Comparison of ENCODE assay signal across 20 cellular contexts in the genomic region with DNA sequence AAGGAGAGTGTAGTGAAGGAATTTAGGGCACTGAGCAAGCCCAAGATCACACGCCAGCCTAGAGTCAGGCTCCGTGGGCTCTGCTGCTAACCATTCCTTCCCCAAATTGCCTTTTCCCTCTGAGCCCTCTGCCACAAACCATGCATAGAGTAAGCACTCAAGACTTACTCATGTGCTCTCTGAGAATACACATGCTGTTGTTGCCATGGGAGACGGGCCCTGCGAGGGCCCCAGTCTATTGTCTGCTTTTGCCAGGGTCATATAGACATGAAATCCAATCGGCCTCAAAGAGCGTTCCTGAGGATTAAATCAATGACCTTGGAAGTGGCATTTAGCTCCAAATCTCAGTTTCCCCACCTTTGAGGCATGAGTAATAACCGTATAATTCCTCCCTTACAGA. TPM values are rescaled to one million over a fixed set of nuclear protein-coding genes. Genes with fewer than 3 reads are reported as not detected.
A peak's percentile ranks its signal among the peaks of the same experiment; 100 is the strongest.
DNase-seq lines count a peak whose midpoint lies in the region; ATAC-seq, FAIRE-seq and TF ChIP-seq lines count a peak whose summit lies in the region.
"Had no signal": no experiment of that assay in that cellular context is flagged by ENCODE, and none has a peak within 500 bp of the region (broad histone marks: within the 10 kb centered on the region; RNA-seq: fewer than 3 reads in every experiment).

No MANE protein-coding gene starts in this region.

- no peak overlapping the region for H3K4me3 Mint-ChIP-seq in immature natural killer cell
- H3K4me3 Mint-ChIP-seq: CD8-positive, alpha-beta memory T cell had no signal

- no peak for TF ChIP-seq POLR2A in GM12891 (IDR thresholded peaks at IDR 0.05; ENCODE audit: low read depth, low read length)

- H3K4me1 Mint-ChIP-seq in immature natural killer cell = no peaks in the 10 kb centered on the region
- H3K4me1 Mint-ChIP-seq: CD8-positive, alpha-beta memory T cell had no signal

- H3K27me3 ChIP-seq in mesendoderm (ENCODE audit: insufficient read depth, low read length, poor library complexity) = no peaks in the 10 kb centered on the region
- H3K27me3 ChIP-seq: BLaER1, SJCRH30 had no signal

- H3K56ac ChIP-seq in mesendoderm (ENCODE audit: low read length) = no peak overlapping the region

- H3K4me3 ChIP-seq in mesendoderm (ENCODE audit: low read length) = no peak overlapping the region
- H3K4me3 ChIP-seq: BLaER1, GM23248, SJCRH30 had no signal

- H2BK120ac ChIP-seq in mesendoderm (ENCODE audit: low read depth, low read length) = no peak overlapping the region

- H2AK5ac ChIP-seq in mesendoderm (ENCODE audit: low read length) = no peak overlapping the region

- no peak overlapping the region for H4K8ac ChIP-seq in mesendoderm (ENCODE audit: low read depth, low read length)

- no peaks in the 10 kb centered on the region for H3K9me3 Mint-ChIP-seq in immature natural killer cell

- DNase-seq in NCI-H1417 (lab: John Stamatoyannopoulos, UW) (peak; percentile 50 to 92 (median 78)), NCI-H1417 treated with DMSO at 0.1 percent for 48 hours (lab: John Stamatoyannopoulos, UW) (no peak), DMS79 treated with DMSO at 0.1 percent for 48 hours (lab: John Stamatoyannopoulos, UW) (peak; percentile 29), NCI-H2196 treated with DMSO at 0.1 percent for 48 hours (lab: John Stamatoyannopoulos, UW; ENCODE audit: unreplicated experiment) (peak; percentile 16), mesendoderm (peak; percentile 44), immature natural killer cell (no peak), GM12891 (ENCODE audit: insufficient read length, low spot score) (no peak)
- DNase-seq: CD8-positive, alpha-beta memory T cell; GM23248; KG1; NCI-H1694; NCI-H2171 treated with DMSO at 0.1 percent for 48 hours; NCI-H69; PC-3; SJCRH30; T-helper 2 cell had no signal

- no CpG with 5 or more reads among the region's 7 CpGs for WGBS in mesendoderm (ENCODE audit: extremely low coverage, insufficient coverage, low lambda C conversion rate)

- H3K4me2 ChIP-seq in mesendoderm (ENCODE audit: low read length) = no peak overlapping the region
- H3K4me2 ChIP-seq: BLaER1 had no signal

- no peak for FAIRE-seq in GM12891 (lab: Jason Lieb, UNC)
- FAIRE-seq: A204.1 had no signal

- no peak overlapping the region for H3K4ac ChIP-seq in mesendoderm (ENCODE audit: low read depth, low read length)

- H3K18ac ChIP-seq in mesendoderm (ENCODE audit: low read length) = no peak overlapping the region

- peaks cover 4 to 18% (median 5%) of the 10 kb centered on the region in 3 donors for H3K27me3 Mint-ChIP-seq in immature natural killer cell (ENCODE audit: low read depth in 3 of 3)

- H3K36me3 Mint-ChIP-seq in immature natural killer cell = no peaks in the 10 kb centered on the region

- no peak overlapping the region for H3K23ac ChIP-seq in mesendoderm (ENCODE audit: low read length)

- H3K36me3 ChIP-seq in mesendoderm (ENCODE audit: control insufficient read depth, insufficient read depth, low read length) = no peaks in the 10 kb centered on the region
- H3K36me3 ChIP-seq: BLaER1, SJCRH30 had no signal

- no peak overlapping the region for H3K27ac ChIP-seq in mesendoderm (ENCODE audit: low read depth, low read length)
- H3K27ac ChIP-seq: BLaER1, GM23248, RWPE1, SJCRH30 had no signal

- H2BK5ac ChIP-seq in mesendoderm (ENCODE audit: low read length) = no peak overlapping the region

- H3K27ac Mint-ChIP-seq in immature natural killer cell = no peak overlapping the region
- H3K27ac Mint-ChIP-seq: CD8-positive, alpha-beta memory T cell had no signal

- ATAC-seq in GM21367 (IDR thresholded peaks at IDR 0.05; ENCODE audit: unreplicated experiment) = no peak
- ATAC-seq: PC-3 had no signal

- no peaks in the 10 kb centered on the region for H3K79me1 ChIP-seq in mesendoderm (ENCODE audit: low read length)

- no peak overlapping the region for H3K9ac ChIP-seq in mesendoderm (ENCODE audit: low read length)
- H3K9ac ChIP-seq: BLaER1, GM23248 had no signal

- H3K79me2 ChIP-seq in mesendoderm (ENCODE audit: control insufficient read depth, insufficient read depth, low read length) = no peaks in the 10 kb centered on the region

- no peaks in the 10 kb centered on the region for H3K4me1 ChIP-seq in mesendoderm (ENCODE audit: control insufficient read depth, low read depth, low read length)
- H3K4me1 ChIP-seq: BLaER1, SJCRH30 had no signal

- H2BK15ac ChIP-seq in mesendoderm (replicated peaks; ENCODE audit: low read depth) = no peak overlapping the region

- H4K5ac ChIP-seq in mesendoderm (ENCODE audit: low read length) = no peak overlapping the region

TF ChIP-seq in GM12891, 5 proteins besides CTCF, POLR2A, EP300 and RAD21:
- TF ChIP-seq TAF1 (IDR thresholded peaks at IDR 0.05; ENCODE audit: low read depth, low read length) (no peak), SPI1 (IDR thresholded peaks at IDR 0.05; ENCODE audit: low read depth, low read length) (no peak), POU2F2 (IDR thresholded peaks at IDR 0.05; ENCODE audit: low read depth, low read length) (no peak), PAX5 (IDR thresholded peaks at IDR 0.05; ENCODE audit: insufficient read depth, low read length, severe bottlenecking) (no peak), POLR2AphosphoS5 (IDR thresholded peaks at IDR 0.05; ENCODE audit: low read depth, low read length) (no peak)

RNA-seq across cellular contexts. Expression of gene WSCD2, which starts 48.7 kb away (rescaled TPM):
- polyA plus RNA-seq in mesendoderm (2013, experiment 1 of 2) = 1.1 TPM
- polyA plus RNA-seq in mesendoderm (2013, experiment 2 of 2) = 1.6 TPM
- polyA plus RNA-seq in immature natural killer cell = not detected
- polyA plus RNA-seq in GM12891 (2012; ENCODE audit: low read depth, missing spikeins) = not detected
- polyA plus RNA-seq: GM23248 had no signal

Comparison
In these comparisons a context has a peak if more than half of its experiments do, and no peak if none do; other contexts are left out.
1. DNase-seq: peak in NCI-H1417 (3 of 3), DMS79 treated with DMSO at 0.1 percent for 48 hours (single experiment), NCI-H2196 treated with DMSO at 0.1 percent for 48 hours (single experiment) and mesendoderm (single experiment); none in NCI-H1417 treated with DMSO at 0.1 percent for 48 hours (single experiment), immature natural killer cell (0 of 3) and GM12891 (single experiment).